In the genomic region with DNA sequence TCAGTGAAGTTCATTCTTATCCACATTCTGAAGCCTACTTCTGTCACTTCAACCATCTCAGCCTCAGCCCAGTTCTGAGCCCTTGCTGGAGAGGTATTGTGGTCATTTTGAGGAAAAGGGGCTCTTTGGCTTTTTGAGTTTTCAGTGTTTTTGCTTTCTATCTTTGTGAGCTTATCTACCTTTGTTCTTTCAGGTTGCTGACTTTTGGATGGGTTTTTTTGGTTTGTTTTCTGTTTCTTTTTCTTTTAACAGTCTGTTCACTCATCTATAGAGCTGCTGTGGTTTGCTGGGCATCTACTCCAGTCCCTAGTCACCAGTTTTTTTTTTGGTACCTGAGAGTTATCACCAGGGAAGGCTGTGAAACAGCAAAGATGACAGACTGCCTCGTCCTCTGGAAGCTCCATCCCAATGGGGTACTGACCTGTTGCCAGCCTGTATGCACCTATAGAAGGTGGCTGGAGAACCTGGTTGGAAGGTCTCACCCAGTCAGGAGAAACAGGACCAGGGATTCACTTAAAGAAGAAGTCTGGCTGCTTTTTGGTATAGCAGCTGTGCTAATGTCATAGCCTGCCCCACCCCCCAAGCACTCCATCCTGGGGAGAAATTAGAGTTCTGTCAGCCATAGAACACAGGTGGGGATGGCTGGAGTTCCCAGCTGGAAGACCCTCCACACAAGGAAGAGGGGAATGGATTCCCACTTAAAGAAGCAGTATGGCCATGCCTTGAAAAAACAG, we compare ENCODE assay signal across 20 cellular contexts.
DNase-seq lines count a peak whose midpoint lies in the region; ATAC-seq and TF ChIP-seq lines count a peak whose summit lies in the region.
"Had no signal": no experiment of that assay in that cellular context is flagged by ENCODE, and none has a peak within 500 bp of the region (broad histone marks: within the 10 kb centered on the region; RNA-seq: fewer than 3 reads in every experiment).

No MANE protein-coding gene starts in this region.

- H3K27me3 Mint-ChIP-seq in progenitor cell of endocrine pancreas, result no peaks in the 10 kb centered on the region

- H3K9me3 Mint-ChIP-seq in progenitor cell of endocrine pancreas (ENCODE audit: low read depth), result peaks cover 14% of the 10 kb centered on the region

- no peaks in the 10 kb centered on the region for H3K4me1 Mint-ChIP-seq in progenitor cell of endocrine pancreas (ENCODE audit: low read depth)
- H3K4me1 Mint-ChIP-seq: activated CD4-positive, alpha-beta T cell treated with anti-CD3 and anti-CD28 coated beads for 36 hours; CD4-positive, CD25-positive, alpha-beta regulatory T cell; IgD-negative memory B cell had no signal

- no peaks in the 10 kb centered on the region for H3K36me3 Mint-ChIP-seq in progenitor cell of endocrine pancreas (ENCODE audit: insufficient read depth)
- H3K36me3 Mint-ChIP-seq: CD4-positive, CD25-positive, alpha-beta regulatory T cell; IgD-negative memory B cell had no signal

- H3K4me3 Mint-ChIP-seq in progenitor cell of endocrine pancreas (ENCODE audit: low read depth), result no peak overlapping the region
- H3K4me3 Mint-ChIP-seq: activated CD4-positive, alpha-beta T cell treated with anti-CD3 and anti-CD28 coated beads for 36 hours; CD4-positive, CD25-positive, alpha-beta regulatory T cell; IgD-negative memory B cell had no signal

- TF ChIP-seq CTCF in progenitor cell of endocrine pancreas (IDR thresholded peaks at IDR 0.05; ENCODE audit: unreplicated experiment), result no peak

- no peak for DNase-seq in NCI-H2227 (lab: John Stamatoyannopoulos, UW; ENCODE audit: unreplicated experiment)
- DNase-seq in KBM-7, result no peak
- no peak for DNase-seq in progenitor cell of endocrine pancreas (ENCODE audit: low spot score, unreplicated experiment)
- DNase-seq: ACHN; activated CD4-positive, alpha-beta T cell treated with anti-CD3 and anti-CD28 coated beads for 36 hours; activated gamma-delta T cell; aorta; CD4-positive, CD25-positive, alpha-beta regulatory T cell; DMS79; MV-4-11; NCI-H748 treated with DMSO at 0.1 percent for 48 hours; occipital lobe; T1000 had no signal

- ATAC-seq in GM18511 (IDR thresholded peaks at IDR 0.05; ENCODE audit: unreplicated experiment) (peak; percentile 70), GM21360 (IDR thresholded peaks at IDR 0.05; ENCODE audit: unreplicated experiment) (peak; percentile 43), HG02852 (IDR thresholded peaks at IDR 0.05; ENCODE audit: unreplicated experiment) (peak; percentile 97), HG03439 (IDR thresholded peaks at IDR 0.05; ENCODE audit: unreplicated experiment) (peak; percentile 92), GM18909 (IDR thresholded peaks at IDR 0.05; ENCODE audit: poor library complexity, unreplicated experiment) (no peak)
- ATAC-seq: activated CD4-positive, alpha-beta T cell treated with anti-CD3 and anti-CD28 coated beads for 36 hours; sciatic nerve had no signal

- in situ Hi-C loops in KBM-7 (cut with MboI; ENCODE audit: low pct_unique_long_range_greater_than_20kb, low sequenced_read_pairs), result no loop called here

- H3K27ac Mint-ChIP-seq in progenitor cell of endocrine pancreas, result no peak overlapping the region
- H3K27ac Mint-ChIP-seq: activated CD4-positive, alpha-beta T cell treated with anti-CD3 and anti-CD28 coated beads for 36 hours; CD4-positive, CD25-positive, alpha-beta regulatory T cell; IgD-negative memory B cell had no signal
